In the genomic region with DNA sequence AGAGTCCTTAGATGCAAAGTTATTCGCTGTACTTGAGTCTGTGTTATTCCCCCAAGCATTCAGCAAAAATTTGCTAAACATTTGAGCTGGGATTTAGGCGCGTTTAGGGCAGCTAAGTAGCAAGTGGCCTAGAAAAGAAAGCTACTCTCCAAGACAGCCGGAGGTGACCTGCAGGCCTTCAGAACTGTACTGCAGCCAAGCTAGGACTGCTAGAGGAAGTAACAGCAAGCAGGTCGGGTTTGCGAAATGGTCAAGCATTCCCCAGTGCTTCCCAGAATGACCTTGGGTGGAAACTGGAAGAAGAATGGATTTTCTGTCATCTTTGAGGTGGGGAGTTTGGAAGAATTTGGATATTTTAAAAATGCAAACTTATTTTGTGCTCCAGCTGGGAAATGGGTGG, we compare ENCODE assay signal across 1 cellular context.
TF ChIP-seq lines count a peak whose summit lies in the region.

No MANE protein-coding gene starts in this region.

TF ChIP-seq in WTC11, 78 proteins besides CTCF, POLR2A, EP300 and RAD21 (continued from another document):
- TF ChIP-seq, protein P1, sequence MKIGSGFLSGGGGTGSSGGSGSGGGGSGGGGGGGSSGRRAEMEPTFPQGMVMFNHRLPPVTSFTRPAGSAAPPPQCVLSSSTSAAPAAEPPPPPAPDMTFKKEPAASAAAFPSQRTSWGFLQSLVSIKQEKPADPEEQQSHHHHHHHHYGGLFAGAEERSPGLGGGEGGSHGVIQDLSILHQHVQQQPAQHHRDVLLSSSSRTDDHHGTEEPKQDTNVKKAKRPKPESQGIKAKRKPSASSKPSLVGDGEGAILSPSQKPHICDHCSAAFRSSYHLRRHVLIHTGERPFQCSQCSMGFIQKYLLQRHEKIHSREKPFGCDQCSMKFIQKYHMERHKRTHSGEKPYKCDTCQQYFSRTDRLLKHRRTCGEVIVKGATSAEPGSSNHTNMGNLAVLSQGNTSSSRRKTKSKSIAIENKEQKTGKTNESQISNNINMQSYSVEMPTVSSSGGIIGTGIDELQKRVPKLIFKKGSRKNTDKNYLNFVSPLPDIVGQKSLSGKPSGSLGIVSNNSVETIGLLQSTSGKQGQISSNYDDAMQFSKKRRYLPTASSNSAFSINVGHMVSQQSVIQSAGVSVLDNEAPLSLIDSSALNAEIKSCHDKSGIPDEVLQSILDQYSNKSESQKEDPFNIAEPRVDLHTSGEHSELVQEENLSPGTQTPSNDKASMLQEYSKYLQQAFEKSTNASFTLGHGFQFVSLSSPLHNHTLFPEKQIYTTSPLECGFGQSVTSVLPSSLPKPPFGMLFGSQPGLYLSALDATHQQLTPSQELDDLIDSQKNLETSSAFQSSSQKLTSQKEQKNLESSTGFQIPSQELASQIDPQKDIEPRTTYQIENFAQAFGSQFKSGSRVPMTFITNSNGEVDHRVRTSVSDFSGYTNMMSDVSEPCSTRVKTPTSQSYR (CRISPR knock-in tag; IDR thresholded peaks at IDR 0.05) = no peak
- no peak for TF ChIP-seq JUN (CRISPR knock-in tag; IDR thresholded peaks at IDR 0.05)
- TF ChIP-seq, protein P2, sequence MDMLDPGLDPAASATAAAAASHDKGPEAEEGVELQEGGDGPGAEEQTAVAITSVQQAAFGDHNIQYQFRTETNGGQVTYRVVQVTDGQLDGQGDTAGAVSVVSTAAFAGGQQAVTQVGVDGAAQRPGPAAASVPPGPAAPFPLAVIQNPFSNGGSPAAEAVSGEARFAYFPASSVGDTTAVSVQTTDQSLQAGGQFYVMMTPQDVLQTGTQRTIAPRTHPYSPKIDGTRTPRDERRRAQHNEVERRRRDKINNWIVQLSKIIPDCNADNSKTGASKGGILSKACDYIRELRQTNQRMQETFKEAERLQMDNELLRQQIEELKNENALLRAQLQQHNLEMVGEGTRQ (CRISPR knock-in tag; IDR thresholded peaks at IDR 0.05) = no peak
